Comparison of ENCODE assay signal across 15 cellular contexts in the genomic region with DNA sequence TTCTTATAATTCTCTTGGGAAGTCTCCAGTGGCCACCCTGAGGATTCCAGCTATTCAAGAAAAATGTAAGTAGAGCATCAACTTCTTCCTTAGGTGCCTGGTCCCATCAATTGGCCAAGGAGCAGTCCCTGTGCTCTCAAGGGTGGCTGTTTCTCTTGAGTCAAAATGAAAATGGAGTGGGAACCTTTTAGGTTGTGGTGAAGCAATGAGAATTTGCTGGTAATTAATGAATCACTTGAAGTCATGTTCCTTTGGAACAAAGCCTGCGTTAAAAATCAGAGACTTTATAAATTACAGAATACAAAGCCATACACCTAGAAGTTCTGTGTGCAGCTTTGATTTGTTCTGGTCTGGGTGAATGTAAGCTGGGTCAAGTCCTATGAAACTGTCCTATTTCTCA. TPM values are rescaled to one million over a fixed set of nuclear protein-coding genes. Genes with fewer than 3 reads are reported as not detected.
"Had no signal": no experiment of that assay in that cellular context is flagged by ENCODE, and none has a peak within 500 bp of the region (broad histone marks: within the 10 kb centered on the region; RNA-seq: fewer than 3 reads in every experiment).

No MANE protein-coding gene starts in this region.

- H3K9me3 Mint-ChIP-seq: activated naive CD4-positive, alpha-beta T cell treated with anti-CD3 and anti-CD28 coated beads, Interleukin-2, amount 10 ng/mL, durations not matched to agents 7 days and 5 days; nephron progenitor cell; T-helper 2 cell treated with Interferon-gamma antibody and Interleukin-4, amounts not matched to agents 5 μg/mL and 100 μg/mL, for 36 hours had no signal

- DNase-seq: activated naive CD4-positive, alpha-beta T cell treated with anti-CD3 and anti-CD28 coated beads, Interleukin-2, amount 10 ng/mL, durations not matched to agents 7 days and 5 days; amniotic stem cell; body of pancreas; central memory CD4-positive, alpha-beta T cell; effector memory CD4-positive, alpha-beta T cell; hippocampal formation; kidney glomerular epithelial cell; nephron progenitor cell; psoas muscle; stimulated activated CD4-positive, alpha-beta T cell treated with anti-CD3 and anti-CD28 coated beads, Interleukin-2, amount 100 ng/mL, for 48 hours had no signal

- H3K27me3 ChIP-seq: body of pancreas had no signal

- ATAC-seq: body of pancreas, psoas muscle, sciatic nerve had no signal

- H3K4me1 Mint-ChIP-seq: nephron progenitor cell had no signal

- H3K27ac Mint-ChIP-seq: activated naive CD4-positive, alpha-beta T cell treated with anti-CD3 and anti-CD28 coated beads, Interleukin-2, amount 10 ng/mL, durations not matched to agents 7 days and 5 days; T-helper 2 cell treated with Interferon-gamma antibody and Interleukin-4, amounts not matched to agents 5 μg/mL and 100 μg/mL, for 36 hours had no signal

- H3K4me3 Mint-ChIP-seq: activated naive CD4-positive, alpha-beta T cell treated with anti-CD3 and anti-CD28 coated beads, Interleukin-2, amount 10 ng/mL, durations not matched to agents 7 days and 5 days; nephron progenitor cell; T-helper 2 cell treated with Interferon-gamma antibody and Interleukin-4, amounts not matched to agents 5 μg/mL and 100 μg/mL, for 36 hours had no signal

- H3K9me3 ChIP-seq: body of pancreas, psoas muscle had no signal

- H3K36me3 Mint-ChIP-seq: activated naive CD4-positive, alpha-beta T cell treated with anti-CD3 and anti-CD28 coated beads, Interleukin-2, amount 10 ng/mL, durations not matched to agents 7 days and 5 days had no signal

- H3K4me3 ChIP-seq: body of pancreas, psoas muscle had no signal

- H3K4me1 ChIP-seq: body of pancreas had no signal

RNA-seq across cellular contexts. Expression of a gene that starts 48.9 kb away (rescaled TPM):
- total RNA-seq: body of pancreas, liver, mesenteric fat pad, omental fat pad, sciatic nerve had no signal
- polyA plus RNA-seq: liver had no signal
